ENCODE assay signal across 13 cellular contexts in genomic region chr14:100004392-100004791, GRCh38.
"Had no signal": no experiment of that assay in that cellular context is flagged by ENCODE, and none has a peak within 500 bp of the region (broad histone marks: within the 10 kb centered on the region; RNA-seq: fewer than 3 reads in every experiment).

No MANE protein-coding gene starts in this region.

- H3K9me3 ChIP-seq: pancreas, thyroid gland, uterus had no signal

- H3K27me3 ChIP-seq: dorsolateral prefrontal cortex, pancreas, thyroid gland, uterus had no signal

- H3K27ac ChIP-seq: dorsolateral prefrontal cortex, left ventricle myocardium inferior, pancreas, thyroid gland, uterus had no signal

- DNase-seq: activated CD4-positive, alpha-beta T cell treated with anti-CD3 and anti-CD28 coated beads for 48 hours; activated CD8-positive, alpha-beta T cell treated with anti-CD3 and anti-CD28 coated beads for 36 hours; activated effector memory CD4-positive, alpha-beta T cell treated with anti-CD3 and anti-CD28 coated beads, Interleukin-2, amount 50 U/mL, for 16 hours; activated T-cell treated with anti-CD3 and anti-CD28 coated beads, Interleukin-2, amount 50 U/mL, for 48 hours; dorsolateral prefrontal cortex; kidney; left ventricle myocardium inferior; naive thymus-derived CD8-positive, alpha-beta T cell; pancreas; stimulated activated CD4-positive, alpha-beta T cell treated with anti-CD3 and anti-CD28 coated beads, Interleukin-2, amount 100 ng/mL, for 48 hours; stimulated activated naive B cell treated with anti-CD40 and anti-IgM and Interleukin-4, amounts not matched to agents 10 μg/mL and 1 μg/mL and 100 μg/mL, for 72 hours; thyroid gland; uterus had no signal

- H3K4me3 ChIP-seq: dorsolateral prefrontal cortex, left ventricle myocardium inferior, pancreas, thyroid gland, uterus had no signal

- H3K4me1 ChIP-seq: left ventricle myocardium inferior, pancreas, thyroid gland, uterus had no signal

- H3K36me3 ChIP-seq: pancreas, thyroid gland, uterus had no signal
